In the genomic region with DNA sequence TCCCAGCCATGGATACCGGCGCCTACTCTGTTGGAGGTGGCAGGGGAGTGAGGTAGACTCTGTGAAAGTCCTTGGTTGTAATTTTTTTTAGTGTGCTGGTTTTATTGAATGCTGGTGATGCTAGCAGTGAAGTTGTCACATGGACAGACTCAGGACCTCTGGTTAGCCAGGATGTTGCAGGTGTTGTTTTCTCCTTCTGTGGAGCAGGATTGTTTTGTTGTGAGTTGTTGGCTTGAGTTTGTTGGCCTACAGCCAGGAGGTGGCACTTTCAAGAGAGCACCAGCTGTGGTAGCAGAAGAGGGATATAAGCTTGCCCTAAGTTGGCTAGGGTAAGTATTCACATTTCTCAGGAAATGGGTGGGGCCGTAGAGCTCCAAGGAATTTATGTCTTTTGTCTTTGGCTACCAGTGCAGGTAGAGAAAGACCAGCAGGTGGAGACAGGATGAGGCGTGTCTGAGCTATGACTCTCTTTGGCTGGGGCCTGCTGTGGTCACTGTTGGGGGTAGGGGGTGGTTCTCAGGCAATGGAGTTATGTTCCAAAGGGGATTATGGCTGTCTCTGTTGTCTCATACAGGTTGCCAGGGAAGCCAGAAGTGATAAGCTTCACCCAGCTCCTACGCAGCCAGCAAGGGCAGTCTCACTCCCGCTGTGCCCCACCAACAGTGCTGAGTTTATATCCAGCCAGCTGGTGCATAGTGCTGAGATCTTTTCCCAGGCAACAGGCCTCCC, we compare ENCODE assay signal across 17 cellular contexts.
DNase-seq lines count a peak whose midpoint lies in the region; ATAC-seq and TF ChIP-seq lines count a peak whose summit lies in the region.
"Had no signal": no experiment of that assay in that cellular context is flagged by ENCODE, and none has a peak within 500 bp of the region (broad histone marks: within the 10 kb centered on the region; RNA-seq: fewer than 3 reads in every experiment).

No MANE protein-coding gene starts in this region.

- no CpG with 5 or more reads among the region's 6 CpGs for WGBS in iPS DF 6.9 (ENCODE audit: insufficient coverage, insufficient read length)

- no peaks in the 10 kb centered on the region for H3K27me3 Mint-ChIP-seq in type B pancreatic cell

- H3K4me1 ChIP-seq in RWPE2 (ENCODE audit: insufficient read depth, poor library complexity, severe bottlenecking), result peaks cover 8% of the 10 kb centered on the region
- H3K4me1 ChIP-seq in iPS DF 6.9 (ENCODE audit: control insufficient read depth, insufficient read depth, low read length), result no peaks in the 10 kb centered on the region
- no peaks in the 10 kb centered on the region for H3K4me1 ChIP-seq in upper lobe of right lung
- H3K4me1 ChIP-seq: esophagus muscularis mucosa, lower lobe of right lung, vagina had no signal

- TF ChIP-seq CTCF in RWPE2 (IDR thresholded peaks at IDR 0.05; ENCODE audit: poor library complexity, severe bottlenecking) (peak; percentile 43), upper lobe of right lung (IDR thresholded peaks at IDR 0.05) (no peak), type B pancreatic cell (conservative IDR thresholded peaks at IDR 0.05) (no peak)

- no peak overlapping the region for H3K4me3 Mint-ChIP-seq in type B pancreatic cell
- H3K4me3 Mint-ChIP-seq: nephron progenitor cell had no signal

- H3K9me3 Mint-ChIP-seq in type B pancreatic cell, result peaks cover 10% of the 10 kb centered on the region
- H3K9me3 Mint-ChIP-seq: nephron progenitor cell had no signal

- no peak overlapping the region for H3K27ac ChIP-seq in RWPE2 (ENCODE audit: poor library complexity, severe bottlenecking)
- H3K27ac ChIP-seq in iPS DF 6.9 (ENCODE audit: low read length), result no peak overlapping the region
- H3K27ac ChIP-seq in upper lobe of right lung, result no peak overlapping the region
- H3K27ac ChIP-seq: esophagus muscularis mucosa, lower lobe of right lung, vagina had no signal

- no peak overlapping the region for H3K27ac Mint-ChIP-seq in type B pancreatic cell
- H3K27ac Mint-ChIP-seq: nephron progenitor cell had no signal

- DNase-seq in ELF-1 (ENCODE audit: low read depth, low spot score) (peak; percentile 62), NCI-H1417 (lab: John Stamatoyannopoulos, UW) (peak in 2 of 3 experiments; percentile 91 to 97), RWPE2 (ENCODE audit: low spot score) (peak; percentile 66), iPS DF 6.9 (ENCODE audit: low read depth, low spot score) (peak; percentile 33), upper lobe of right lung (no peak), left colon (no peak), MV-4-11 (lab: John Stamatoyannopoulos, UW) (no peak), type B pancreatic cell (ENCODE audit: extremely low spot score, unreplicated experiment) (no peak)
- DNase-seq: activated CD4-positive, alpha-beta T cell treated with anti-CD3 and anti-CD28 coated beads for 1 hour; activated T-cell treated with anti-CD3 and anti-CD28 coated beads for 4 hours; hippocampal formation; Kasumi-1; lower lobe of right lung; nephron progenitor cell; stimulated activated naive CD4-positive, alpha-beta T cell treated with Interleukin-2 at 50 U/mL for 16 hours had no signal

- H3K36me3 ChIP-seq in RWPE2 (ENCODE audit: low read depth) (no peaks in the 10 kb centered on the region), iPS DF 6.9 (ENCODE audit: control insufficient read depth, insufficient read depth, low read length) (no peaks in the 10 kb centered on the region), upper lobe of right lung (no peaks in the 10 kb centered on the region)
- H3K36me3 ChIP-seq: esophagus muscularis mucosa, lower lobe of right lung, vagina had no signal

- ATAC-seq in RWPE2 (ENCODE audit: low read depth) (peak; percentile 95), upper lobe of right lung (no peak), left colon (no peak)

- H3K36me3 Mint-ChIP-seq in type B pancreatic cell, result no peaks in the 10 kb centered on the region

- H3K4me3 ChIP-seq in RWPE2 (ENCODE audit: severe bottlenecking), result no peak overlapping the region
- no peak overlapping the region for H3K4me3 ChIP-seq in iPS DF 6.9 (ENCODE audit: low read length)
- no peak overlapping the region for H3K4me3 ChIP-seq in upper lobe of right lung
- H3K4me3 ChIP-seq: esophagus muscularis mucosa, lower lobe of right lung, vagina had no signal

- H3K27me3 ChIP-seq in RWPE2 (ENCODE audit: insufficient read depth, poor library complexity, severe bottlenecking), result no peaks in the 10 kb centered on the region
- H3K27me3 ChIP-seq in iPS DF 6.9 (ENCODE audit: control insufficient read depth, insufficient read depth, low read length), result no peaks in the 10 kb centered on the region
- H3K27me3 ChIP-seq in upper lobe of right lung, result no peaks in the 10 kb centered on the region
- H3K27me3 ChIP-seq: vagina had no signal

- H3K9me3 ChIP-seq in RWPE2 (ENCODE audit: severe bottlenecking), result no peaks in the 10 kb centered on the region
- no peaks in the 10 kb centered on the region for H3K9me3 ChIP-seq in iPS DF 6.9 (ENCODE audit: control insufficient read depth, insufficient read depth, low read length)
- H3K9me3 ChIP-seq in upper lobe of right lung, result no peaks in the 10 kb centered on the region
- H3K9me3 ChIP-seq: esophagus muscularis mucosa, lower lobe of right lung, vagina had no signal

- H3K4me1 Mint-ChIP-seq in type B pancreatic cell (ENCODE audit: unreplicated experiment), result no peaks in the 10 kb centered on the region
- H3K4me1 Mint-ChIP-seq: nephron progenitor cell had no signal

- intact Hi-C loops in upper lobe of right lung (cut with DNase I), result no loop called here
- intact Hi-C loops in left colon (cut with DNase I, micrococcal nuclease), result no loop called here

Comparison
In these comparisons a context has a peak if more than half of its experiments do, and no peak if none do; other contexts are left out.
1. DNase-seq: peak in ELF-1 (single experiment), NCI-H1417 (2 of 3), RWPE2 (single experiment) and iPS DF 6.9 (single experiment); none in upper lobe of right lung (single experiment), left colon (0 of 2), MV-4-11 (single experiment) and type B pancreatic cell (single experiment).